8 cellular contexts compared by ENCODE assay signal in genomic region chr2:128304715-128305554, GRCh38. TPM values are rescaled to one million over a fixed set of nuclear protein-coding genes. Genes with fewer than 3 reads are reported as not detected.
DNase-seq lines count a peak whose midpoint lies in the region; ATAC-seq and TF ChIP-seq lines count a peak whose summit lies in the region.

No MANE protein-coding gene starts in this region.

- ATAC-seq in Right ventricle myocardium inferior, result peak; percentile 71

- H3K36me3 Mint-ChIP-seq in immature natural killer cell, result no peaks in the 10 kb centered on the region

- H3K27ac ChIP-seq in SJSA1 (peak overlapping the region; percentile 92), rectal smooth muscle tissue (ENCODE audit: low read depth, low read length) (peak overlapping the region; percentile 92)

- H3K4me1 Mint-ChIP-seq in immature natural killer cell, result peaks cover 27 to 30% of the 10 kb centered on the region in 2 donors

- no peak overlapping the region for H3K4me3 ChIP-seq in SJSA1
- H3K4me3 ChIP-seq in rectal smooth muscle tissue (ENCODE audit: low read length), result no peak overlapping the region

- H3K27ac Mint-ChIP-seq in immature natural killer cell, result no peak overlapping the region

- no peaks in the 10 kb centered on the region for H3K9me3 Mint-ChIP-seq in immature natural killer cell

- peak; percentile 95 for DNase-seq in AG09319 (ENCODE audit: extremely low read depth, low read depth)
- DNase-seq in LHCN-M2 (ENCODE audit: low read depth), result peak; percentile 65
- peak; percentile 86 to 88 for DNase-seq in SJSA1 (ENCODE audit: low read depth in 1 of 2, low spot score in 2 of 2)
- DNase-seq in Right ventricle myocardium inferior (ENCODE audit: missing footprints), result peak; percentile 84
- no peak for DNase-seq in immature natural killer cell
- DNase-seq in activated CD4-positive, alpha-beta T cell treated with anti-CD3 and anti-CD28 coated beads, Interleukin-2, amount 50 U/mL, for 48 hours, result no peak
- no peak for DNase-seq in HUDEP-2 (lab: John Stamatoyannopoulos, UW; ENCODE audit: unreplicated experiment in 76 of 76)

- H3K9ac ChIP-seq in rectal smooth muscle tissue (ENCODE audit: low read length), result no peak overlapping the region

- H3K4me1 ChIP-seq in SJSA1 (replicated peaks) (peaks cover 87% of the 10 kb centered on the region), rectal smooth muscle tissue (ENCODE audit: control insufficient read depth, insufficient read depth, low read length) (peaks cover 44% of the 10 kb centered on the region)

- H3K36me3 ChIP-seq in SJSA1 (peaks cover 76% of the 10 kb centered on the region), rectal smooth muscle tissue (ENCODE audit: control insufficient read depth, insufficient read depth, low read length) (no peaks in the 10 kb centered on the region)

- no peak overlapping the region for H3K4me3 Mint-ChIP-seq in immature natural killer cell

- TF ChIP-seq CTCF in AG09319 (IDR thresholded peaks at IDR 0.05; ENCODE audit: low read depth, low read length), result no peak; the same call in 1 of the 2 replicates

- H3K27me3 ChIP-seq in SJSA1 (replicated peaks) (no peaks in the 10 kb centered on the region), rectal smooth muscle tissue (ENCODE audit: control insufficient read depth, insufficient read depth, low read length) (no peaks in the 10 kb centered on the region)

- intact Hi-C loops in Right ventricle myocardium inferior (cut with DNase I), result loop anchor here (2.0 to 5.0 kb wide), 2 partner anchors 72 to 123 kb away; no protein-coding TSS in a partner anchor

- H3K9me3 ChIP-seq in SJSA1 (replicated peaks), result no peaks in the 10 kb centered on the region

- peaks cover 0 to 4% (median 2%) of the 10 kb centered on the region in 3 donors for H3K27me3 Mint-ChIP-seq in immature natural killer cell (ENCODE audit: low read depth in 3 of 3)

RNA-seq across cellular contexts. Expression of gene HS6ST1, which starts 13.7 kb away (rescaled TPM):
- total RNA-seq in LHCN-M2 (2014; rRNA removed) (13.6 and 15.6 TPM in 2 replicates), Right ventricle myocardium inferior (34.9 TPM)
- polyA plus RNA-seq in LHCN-M2 (2012), result 13.8 TPM
- 120 and 160 TPM in 2 replicates for total RNA-seq in SJSA1 (2014; rRNA removed; shearing (Covaris generic))
- 1 to 10 TPM; 5.1 to 6.6 (median 6.0) TPM for polyA plus RNA-seq in immature natural killer cell

Comparison
In these comparisons a context has a peak if more than half of its experiments do, and no peak if none do; other contexts are left out.
1. DNase-seq: peak in AG09319 (single experiment), LHCN-M2 (single experiment), SJSA1 (2 of 2) and Right ventricle myocardium inferior (single experiment); none in immature natural killer cell (0 of 3), activated CD4-positive, alpha-beta T cell treated with anti-CD3 and anti-CD28 coated beads, Interleukin-2, amount 50 U/mL, for 48 hours (0 of 2) and HUDEP-2 (0 of 76).